In the genomic region with DNA sequence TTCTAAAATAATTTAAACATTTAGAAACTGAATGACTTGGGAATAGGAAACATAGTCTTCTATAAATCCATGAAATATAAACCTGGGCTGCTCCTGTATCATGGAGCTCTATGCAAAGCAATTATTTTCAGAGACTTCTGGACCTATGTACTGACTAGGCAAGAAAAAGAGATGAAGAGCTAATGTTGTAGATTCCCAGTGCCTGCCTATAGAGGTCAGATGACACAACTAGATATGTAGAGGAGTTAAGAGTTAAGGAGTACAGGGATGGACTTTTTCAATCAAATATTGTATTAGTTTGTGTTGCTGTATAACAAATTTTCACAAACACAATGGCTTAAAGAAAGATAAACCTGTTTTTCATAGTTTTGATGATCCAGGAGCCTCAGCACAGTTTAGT, we compare ENCODE assay signal across 31 cellular contexts.
DNase-seq lines count a peak whose midpoint lies in the region; ATAC-seq and TF ChIP-seq lines count a peak whose summit lies in the region.
"Had no signal": no experiment of that assay in that cellular context is flagged by ENCODE, and none has a peak within 500 bp of the region (broad histone marks: within the 10 kb centered on the region; RNA-seq: fewer than 3 reads in every experiment).

No MANE protein-coding gene starts in this region.

- H3K79me2 ChIP-seq in Loucy (ENCODE audit: insufficient read depth, low read length), result no peaks in the 10 kb centered on the region
- no peaks in the 10 kb centered on the region for H3K79me2 ChIP-seq in mammary epithelial cell (ENCODE audit: insufficient read depth, low read length)

- no peak overlapping the region for H3K4me3 ChIP-seq in Loucy (ENCODE audit: low read length, poor library complexity, severe bottlenecking)
- H3K4me3 ChIP-seq in endodermal cell (ENCODE audit: low read length), result no peak overlapping the region
- H3K4me3 ChIP-seq in mammary epithelial cell (replicated peaks in 1 of 3; ENCODE audit: insufficient read depth in 1 of 3, low read depth in 2 of 3, low read length in 3 of 3), result no peak overlapping the region
- H3K4me3 ChIP-seq: right atrium auricular region, suprapubic skin, upper lobe of right lung had no signal

- no peak overlapping the region for H3K9ac ChIP-seq in Loucy (ENCODE audit: low read depth, low read length, poor library complexity, severe bottlenecking)
- no peak overlapping the region for H3K9ac ChIP-seq in endodermal cell (ENCODE audit: extremely low read depth, low read length, poor library complexity, severe bottlenecking)
- H3K9ac ChIP-seq in mammary epithelial cell (ENCODE audit: insufficient read depth, low read length), result no peak overlapping the region

- H3K36me3 ChIP-seq in Loucy (ENCODE audit: insufficient read depth, low read length), result no peaks in the 10 kb centered on the region
- H3K36me3 ChIP-seq in endodermal cell (ENCODE audit: control insufficient read depth, insufficient read depth, low read length), result no peaks in the 10 kb centered on the region
- no peaks in the 10 kb centered on the region for H3K36me3 ChIP-seq in mammary epithelial cell (ENCODE audit: insufficient read depth, low read length)
- H3K36me3 ChIP-seq: right atrium auricular region, suprapubic skin, upper lobe of right lung had no signal

- H3K9me3 ChIP-seq in Loucy (ENCODE audit: insufficient read depth, low read depth, low read length) (no peaks in the 10 kb centered on the region), endodermal cell (ENCODE audit: control insufficient read depth, low read length) (no peaks in the 10 kb centered on the region), mammary epithelial cell (replicated peaks; ENCODE audit: insufficient read depth, low read length) (no peaks in the 10 kb centered on the region)
- H3K9me3 ChIP-seq: right atrium auricular region, suprapubic skin, upper lobe of right lung had no signal

- intact Hi-C loops in mammary epithelial cell (cut with micrococcal nuclease), result no loop called here

- no peak overlapping the region for H3K27ac Mint-ChIP-seq in endodermal cell
- H3K27ac Mint-ChIP-seq: activated CD4-positive, alpha-beta memory T cell treated with anti-CD3 and anti-CD28 coated beads, Interleukin-2, amount 10 ng/mL, durations not matched to agents 7 days and 5 days; activated naive CD4-positive, alpha-beta T cell treated with anti-CD3 and anti-CD28 coated beads for 36 hours; activated T-helper 1 cell treated with anti-CD3 and anti-CD28 coated beads, Interleukin-12 subunit alpha, Interleukin-12 subunit beta, Interleukin-2, Interleukin-4 antibody, amounts not matched to agents 30 ng/mL and 10 ng/mL and 1 ng/mL, durations not matched to agents 14 hours and 24 hours and 36 hours; effector memory CD8-positive, alpha-beta T cell had no signal

- H3K9me3 Mint-ChIP-seq in endodermal cell, result no peaks in the 10 kb centered on the region
- H3K9me3 Mint-ChIP-seq: activated CD4-positive, alpha-beta memory T cell treated with anti-CD3 and anti-CD28 coated beads, Interleukin-2, amount 10 ng/mL, durations not matched to agents 7 days and 5 days; activated naive CD4-positive, alpha-beta T cell treated with anti-CD3 and anti-CD28 coated beads for 36 hours; activated T-helper 1 cell treated with anti-CD3 and anti-CD28 coated beads, Interleukin-12 subunit alpha, Interleukin-12 subunit beta, Interleukin-2, Interleukin-4 antibody, amounts not matched to agents 30 ng/mL and 10 ng/mL and 1 ng/mL, durations not matched to agents 14 hours and 24 hours and 36 hours had no signal

- dilution Hi-C loops in mammary epithelial cell (cut with HindIII; ENCODE audit: low sequenced_read_pairs), result no loop called here

- no peaks in the 10 kb centered on the region for H3K4me1 Mint-ChIP-seq in endodermal cell
- H3K4me1 Mint-ChIP-seq: activated CD4-positive, alpha-beta memory T cell treated with anti-CD3 and anti-CD28 coated beads, Interleukin-2, amount 10 ng/mL, durations not matched to agents 7 days and 5 days had no signal

- H3K27ac ChIP-seq in endodermal cell (ENCODE audit: low read depth, low read length) (no peak overlapping the region), mammary epithelial cell (ENCODE audit: insufficient read depth, low read depth, low read length) (no peak overlapping the region)
- H3K27ac ChIP-seq: right atrium auricular region, suprapubic skin, upper lobe of right lung had no signal

- H3K27me3 ChIP-seq in Loucy (ENCODE audit: insufficient read depth, low read length, poor library complexity, severe bottlenecking), result no peaks in the 10 kb centered on the region
- no peaks in the 10 kb centered on the region for H3K27me3 ChIP-seq in endodermal cell (ENCODE audit: control insufficient read depth, insufficient read depth, low read length, poor library complexity, severe bottlenecking)
- H3K27me3 ChIP-seq in mammary epithelial cell (ENCODE audit: insufficient read depth, low read length), result no peaks in the 10 kb centered on the region
- H3K27me3 ChIP-seq: right atrium auricular region, suprapubic skin, upper lobe of right lung had no signal

- H2AFZ ChIP-seq in Loucy (ENCODE audit: low read length) (no peak overlapping the region), mammary epithelial cell (ENCODE audit: low read depth, low read length) (no peak overlapping the region)

- TF ChIP-seq CTCF in Loucy (conservative IDR thresholded peaks at IDR 0.05; ENCODE audit: low read length), result peak; percentile 27
- TF ChIP-seq CTCF in endodermal cell (conservative IDR thresholded peaks at IDR 0.05), result peak; percentile 53
- TF ChIP-seq CTCF in mammary epithelial cell (conservative IDR thresholded peaks at IDR 0.05 in 1 of 2, IDR thresholded peaks at IDR 0.05 in 1 of 2; ENCODE audit: extremely low read depth in 1 of 2, insufficient read depth in 1 of 2, low read depth in 1 of 2, low read length in 2 of 2), result peak in 1 of 2 donors; percentile 12

- CTCF ChIA-PET in mammary epithelial cell (lab: Charles Lee; ENCODE audit: low non-redundant PET), result no interaction called here

- ATAC-seq in GM18858 (IDR thresholded peaks at IDR 0.05; ENCODE audit: unreplicated experiment), result peak; percentile 72
- ATAC-seq in HG02610 (IDR thresholded peaks at IDR 0.05; ENCODE audit: unreplicated experiment), result peak; percentile 43
- ATAC-seq: effector memory CD8-positive, alpha-beta T cell; left lobe of liver; upper lobe of right lung had no signal

- H3K4me2 ChIP-seq in Loucy (ENCODE audit: low read depth, low read length, poor library complexity, severe bottlenecking) (no peak overlapping the region), mammary epithelial cell (ENCODE audit: insufficient read depth, low read depth, low read length) (no peak overlapping the region)

- DNase-seq in endodermal cell (no peak), mammary epithelial cell (no peak), NCI-H1694 (lab: John Stamatoyannopoulos, UW) (no peak), NCI-H1092 (lab: John Stamatoyannopoulos, UW) (no peak), NCI-H510A (lab: John Stamatoyannopoulos, UW) (no peak)
- DNase-seq: activated CD4-positive, alpha-beta memory T cell treated with anti-CD3 and anti-CD28 coated beads, Interleukin-2, amount 10 ng/mL, durations not matched to agents 7 days and 5 days; activated CD8-positive, alpha-beta memory T cell treated with anti-CD3 and anti-CD28 coated beads, Interleukin-2, amount 50 U/mL, for 48 hours; activated naive CD4-positive, alpha-beta T cell treated with anti-CD3 and anti-CD28 coated beads for 36 hours; C1 segment of cervical spinal cord; central memory CD4-positive, alpha-beta T cell; COR-L47; DMS79 treated with DMSO at 0.1 percent for 48 hours; effector memory CD8-positive, alpha-beta T cell; erythroblast; GDM1; GOT3; hypothalamus; mesenchymal stem cell; NCI-H1092 treated with DMSO at 0.1 percent for 48 hours; NCI-H187; NCI-H510A treated with DMSO at 0.1 percent for 48 hours; small intestine; stimulated activated naive CD4-positive, alpha-beta T cell treated with Interleukin-2 at 50 U/mL for 16 hours; upper lobe of right lung had no signal

- H3K36me3 Mint-ChIP-seq in endodermal cell (ENCODE audit: low read depth), result no peaks in the 10 kb centered on the region

- in situ Hi-C loops in mammary epithelial cell (cut with MboI; ENCODE audit: low sequenced_read_pairs in 2 of 2), result no loop called here

- BruUV-seq in mammary epithelial cell (replicated peaks; lab: Mats Ljungman, UMichigan), result no TSS peak

- H3F3A ChIP-seq in Loucy (ENCODE audit: low read depth), result no peaks in the 10 kb centered on the region

- H3K9me2 ChIP-seq in Loucy (replicated peaks; ENCODE audit: low read depth, low read length), result no peaks in the 10 kb centered on the region

- no peak overlapping the region for H3K4me3 Mint-ChIP-seq in endodermal cell
- H3K4me3 Mint-ChIP-seq: activated CD4-positive, alpha-beta memory T cell treated with anti-CD3 and anti-CD28 coated beads, Interleukin-2, amount 10 ng/mL, durations not matched to agents 7 days and 5 days; activated naive CD4-positive, alpha-beta T cell treated with anti-CD3 and anti-CD28 coated beads for 36 hours; activated T-helper 1 cell treated with anti-CD3 and anti-CD28 coated beads, Interleukin-12 subunit alpha, Interleukin-12 subunit beta, Interleukin-2, Interleukin-4 antibody, amounts not matched to agents 30 ng/mL and 10 ng/mL and 1 ng/mL, durations not matched to agents 14 hours and 24 hours and 36 hours; effector memory CD8-positive, alpha-beta T cell had no signal

- H3K27me3 Mint-ChIP-seq in endodermal cell (ENCODE audit: insufficient read depth), result no peaks in the 10 kb centered on the region
- H3K27me3 Mint-ChIP-seq: activated CD4-positive, alpha-beta memory T cell treated with anti-CD3 and anti-CD28 coated beads, Interleukin-2, amount 10 ng/mL, durations not matched to agents 7 days and 5 days; effector memory CD8-positive, alpha-beta T cell had no signal

- no peaks in the 10 kb centered on the region for H4K20me1 ChIP-seq in Loucy (ENCODE audit: insufficient read depth, low read length, poor library complexity, severe bottlenecking)
- no peaks in the 10 kb centered on the region for H4K20me1 ChIP-seq in mammary epithelial cell (ENCODE audit: insufficient read depth, low read length)

- H3K4me1 ChIP-seq in Loucy (ENCODE audit: insufficient read depth, low read length, poor library complexity, severe bottlenecking) (no peaks in the 10 kb centered on the region), endodermal cell (ENCODE audit: control insufficient read depth, insufficient read depth, low read length) (no peaks in the 10 kb centered on the region), mammary epithelial cell (ENCODE audit: insufficient read depth, low read length) (no peaks in the 10 kb centered on the region)
- H3K4me1 ChIP-seq: right atrium auricular region, suprapubic skin, upper lobe of right lung had no signal
